20 cellular contexts compared by ENCODE assay signal in the genomic region with DNA sequence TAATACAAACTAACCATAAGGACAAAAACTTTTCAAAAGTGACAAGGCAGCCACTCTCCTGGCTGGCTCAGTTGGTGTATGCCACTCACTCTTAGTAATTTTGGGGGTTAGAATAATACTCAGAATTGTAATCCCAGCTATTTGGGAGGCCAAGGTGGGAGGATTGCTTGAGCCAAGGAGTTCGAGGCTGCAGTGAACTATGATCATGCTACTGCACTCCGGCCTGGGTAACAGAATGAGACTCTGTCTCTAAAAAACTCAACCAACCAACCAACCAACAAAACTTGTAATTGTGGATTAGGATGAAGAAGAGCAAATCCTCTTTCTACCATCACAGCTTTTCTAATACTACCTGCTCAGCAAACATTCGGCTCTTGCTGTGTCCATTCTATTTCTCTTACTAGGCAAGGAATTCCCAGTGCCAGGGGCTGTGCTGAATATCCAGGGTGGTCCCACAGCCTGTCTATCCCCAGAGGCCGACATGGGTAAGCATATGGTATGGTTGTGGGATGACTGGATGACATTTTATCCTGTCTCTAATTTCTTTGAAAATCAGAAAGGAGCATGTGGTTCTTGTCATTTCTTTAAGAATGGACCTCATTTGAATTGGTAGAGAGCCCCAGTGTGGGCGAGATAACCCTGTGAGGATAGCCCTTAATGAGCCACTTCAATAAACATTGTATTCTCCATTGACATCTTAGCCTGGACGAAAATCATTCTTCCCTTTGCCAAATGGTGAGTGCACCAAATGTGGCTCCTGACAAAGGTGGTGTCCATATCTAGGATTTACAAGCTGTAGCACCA.
"Had no signal": no experiment of that assay in that cellular context is flagged by ENCODE, and none has a peak within 500 bp of the region (broad histone marks: within the 10 kb centered on the region; RNA-seq: fewer than 3 reads in every experiment).

No MANE protein-coding gene starts in this region.

- H3K36me3 Mint-ChIP-seq: mesothelial cell of epicardium; naive thymus-derived CD4-positive, alpha-beta T cell had no signal

- H3K27me3 Mint-ChIP-seq: effector memory CD8-positive, alpha-beta T cell had no signal

- H3K27me3 ChIP-seq: gastrocnemius medialis, left lung had no signal

- H3K4me3 Mint-ChIP-seq: effector memory CD8-positive, alpha-beta T cell; mesothelial cell of epicardium; naive thymus-derived CD4-positive, alpha-beta T cell had no signal

- H3K36me3 ChIP-seq: esophagus squamous epithelium, gastrocnemius medialis, heart right ventricle, left lung, lower lobe of right lung had no signal

- H3K4me1 ChIP-seq: esophagus squamous epithelium, gastrocnemius medialis, heart right ventricle, left lung, lower lobe of right lung had no signal

- H3K27ac ChIP-seq: coronary artery, dorsolateral prefrontal cortex, esophagus squamous epithelium, gastrocnemius medialis, heart right ventricle, left lung, lower lobe of right lung had no signal

- DNase-seq: dermis blood vessel endothelial cell; dorsolateral prefrontal cortex; effector CD8-positive, alpha-beta T cell; effector memory CD8-positive, alpha-beta T cell; esophagus squamous epithelium; foreskin fibroblast; foreskin melanocyte; gastrocnemius medialis; glutamatergic neuron; heart right ventricle; hippocampal formation; left cardiac atrium; left lung; left ventricle myocardium superior; lower lobe of right lung; mesenchymal stem cell; mucosa of descending colon; naive thymus-derived CD4-positive, alpha-beta T cell had no signal

- ATAC-seq: effector memory CD8-positive, alpha-beta T cell; gastrocnemius medialis; heart right ventricle; left cardiac atrium; left lung; left ventricle myocardium superior; lower lobe of right lung; mucosa of descending colon; naive thymus-derived CD4-positive, alpha-beta T cell had no signal

- H3K4me3 ChIP-seq: coronary artery, dorsolateral prefrontal cortex, esophagus squamous epithelium, gastrocnemius medialis, heart right ventricle, left lung, lower lobe of right lung, mucosa of descending colon had no signal

- H3K27ac Mint-ChIP-seq: effector memory CD8-positive, alpha-beta T cell; mesothelial cell of epicardium; naive thymus-derived CD4-positive, alpha-beta T cell had no signal

- H3K9me3 ChIP-seq: esophagus squamous epithelium, gastrocnemius medialis, heart right ventricle, left lung, lower lobe of right lung, mucosa of descending colon had no signal

- H3K4me1 Mint-ChIP-seq: naive thymus-derived CD4-positive, alpha-beta T cell had no signal

- H3K9me3 Mint-ChIP-seq: effector memory CD8-positive, alpha-beta T cell; mesothelial cell of epicardium had no signal
